ENCODE assay signal across 8 cellular contexts in genomic region chr16:31458835-31459721, GRCh38. TPM values are rescaled to one million over a fixed set of nuclear protein-coding genes. Genes with fewer than 3 reads are reported as not detected.
DNase-seq lines count a peak whose midpoint lies in the region; ATAC-seq and TF ChIP-seq lines count a peak whose summit lies in the region.

A gene with protein sequence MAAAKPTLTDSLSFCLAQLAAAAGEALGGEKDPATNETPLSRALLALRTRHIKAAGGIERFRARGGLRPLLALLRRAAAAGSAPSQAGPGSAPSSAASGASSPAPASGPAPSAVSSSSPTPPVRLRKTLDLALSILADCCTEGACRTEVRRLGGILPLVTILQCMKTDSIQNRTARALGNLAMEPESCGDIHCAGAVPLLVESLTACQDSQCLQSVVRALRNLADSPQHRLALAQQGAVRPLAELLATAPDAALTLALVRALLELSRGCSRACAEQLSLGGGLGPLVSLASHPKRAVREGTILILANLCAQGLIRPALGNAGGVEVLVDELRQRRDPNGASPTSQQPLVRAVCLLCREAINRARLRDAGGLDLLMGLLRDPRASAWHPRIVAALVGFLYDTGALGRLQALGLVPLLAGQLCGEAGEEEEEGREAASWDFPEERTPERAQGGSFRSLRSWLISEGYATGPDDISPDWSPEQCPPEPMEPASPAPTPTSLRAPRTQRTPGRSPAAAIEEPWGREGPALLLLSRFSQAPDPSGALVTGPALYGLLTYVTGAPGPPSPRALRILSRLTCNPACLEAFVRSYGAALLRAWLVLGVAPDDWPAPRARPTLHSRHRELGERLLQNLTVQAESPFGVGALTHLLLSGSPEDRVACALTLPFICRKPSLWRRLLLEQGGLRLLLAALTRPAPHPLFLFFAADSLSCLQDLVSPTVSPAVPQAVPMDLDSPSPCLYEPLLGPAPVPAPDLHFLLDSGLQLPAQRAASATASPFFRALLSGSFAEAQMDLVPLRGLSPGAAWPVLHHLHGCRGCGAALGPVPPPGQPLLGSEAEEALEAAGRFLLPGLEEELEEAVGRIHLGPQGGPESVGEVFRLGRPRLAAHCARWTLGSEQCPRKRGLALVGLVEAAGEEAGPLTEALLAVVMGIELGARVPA (plus strand): TSS chr16:31459501. CDS start chr16:31459525, 24 bp downstream.

- peak within 1 kb of the TSS; percentile 98 for H3K4me2 ChIP-seq in mammary epithelial cell (ENCODE audit: insufficient read depth, low read depth, low read length)
- peak within 1 kb of the TSS; percentile 93 for H3K4me2 ChIP-seq in smooth muscle cell

- H2AFZ ChIP-seq in mammary epithelial cell (ENCODE audit: low read depth, low read length) (peak within 1 kb of the TSS; percentile 95), smooth muscle cell (ENCODE audit: low read depth) (peak within 1 kb of the TSS; percentile 77)

- H3K4me1 ChIP-seq in mammary epithelial cell (ENCODE audit: insufficient read depth, low read length) (peaks cover 41% of the 10 kb centered on the region), smooth muscle cell (ENCODE audit: low read depth) (peaks cover 6% of the 10 kb centered on the region)

- intact Hi-C loops in mammary epithelial cell (cut with micrococcal nuclease) = loop anchor here (1.0 to 2.0 kb wide), 3 partner anchors 14 to 238 kb away; partner anchors contain the start of genes RUSF1 and TGFB1I1

- DNase-seq in AG08395 (ENCODE audit: low spot score) (peak; percentile 89), NCI-H2196 treated with DMSO at 0.1 percent for 48 hours (lab: John Stamatoyannopoulos, UW; ENCODE audit: unreplicated experiment) (peak; percentile 93), WERI-Rb-1 (peak; percentile 98), mammary epithelial cell (peak; percentile 97), iPS-NIHi11 (ENCODE audit: low spot score) (peak; percentile 88), smooth muscle cell (lab: John Stamatoyannopoulos, UW; ENCODE audit: unreplicated experiment) (peak; percentile 98)

- CTCF ChIA-PET in mammary epithelial cell (lab: Charles Lee; ENCODE audit: low non-redundant PET) = interaction anchor here (0.6 to 0.7 kb wide), 4 partner anchors 8 to 526 kb away, joined by 3 to 6 read pairs (median 4); no protein-coding TSS in a partner anchor

- peak; percentile 71 for ATAC-seq in GM18873 (IDR thresholded peaks at IDR 0.05; ENCODE audit: low FRiP score, unreplicated experiment)
- peak; percentile 60 for ATAC-seq in HG03139 (IDR thresholded peaks at IDR 0.05; ENCODE audit: unreplicated experiment)

- peak within 1 kb of the TSS; percentile 98 for H3K27ac ChIP-seq in WERI-Rb-1
- H3K27ac ChIP-seq in mammary epithelial cell (ENCODE audit: insufficient read depth, low read depth, low read length) = peak within 1 kb of the TSS; percentile 91
- peak within 1 kb of the TSS; percentile 99 for H3K27ac ChIP-seq in smooth muscle cell (ENCODE audit: low read depth)

- in situ Hi-C loops in mammary epithelial cell (cut with MboI; ENCODE audit: low sequenced_read_pairs in 2 of 2) = loop anchor here (5.0 to 25.0 kb wide), 4 partner anchors 238 to 416 kb away; partner anchors contain the start of genes ZNF267 (in 2 of the 2) and FUS (in 1 of the 2)

- H3K4me3 ChIP-seq in WERI-Rb-1 (ENCODE audit: low read depth, low read length) (peak within 1 kb of the TSS; percentile 88), mammary epithelial cell (replicated peaks in 1 of 3; ENCODE audit: insufficient read depth in 1 of 3, low read depth in 2 of 3, low read length in 3 of 3) (peak within 1 kb of the TSS; percentile 79 to 93 (median 88)), smooth muscle cell (peak within 1 kb of the TSS; percentile 63)

- peaks cover 10% of the 10 kb centered on the region for H3F3A ChIP-seq in smooth muscle cell (ENCODE audit: low read depth)

- H3K36me3 ChIP-seq in WERI-Rb-1 (peaks cover 17% of the 10 kb centered on the region), mammary epithelial cell (ENCODE audit: insufficient read depth, low read length) (peaks cover 3% of the 10 kb centered on the region), smooth muscle cell (ENCODE audit: low read depth) (no peaks in the 10 kb centered on the region)

- dilution Hi-C loops in mammary epithelial cell (cut with HindIII; ENCODE audit: low sequenced_read_pairs) = loop anchor here (10.0 to 25.0 kb wide), 4 partner anchors 66 to 494 kb away; partner anchors contain the start of genes AHSP, FUS, ZNF646 and ZNF668

- TSS peak; percentile 40 for BruUV-seq in mammary epithelial cell (replicated peaks; lab: Mats Ljungman, UMichigan)

- H3K9me3 ChIP-seq in WERI-Rb-1 (ENCODE audit: severe bottlenecking) = no peaks in the 10 kb centered on the region
- H3K9me3 ChIP-seq in mammary epithelial cell (replicated peaks; ENCODE audit: insufficient read depth, low read length) = no peaks in the 10 kb centered on the region
- no peaks in the 10 kb centered on the region for H3K9me3 ChIP-seq in smooth muscle cell (replicated peaks; ENCODE audit: low read depth)

- TF ChIP-seq CTCF in WERI-Rb-1 (IDR thresholded peaks at IDR 0.05; ENCODE audit: low read depth, low read length) (peak; percentile 63), mammary epithelial cell (conservative IDR thresholded peaks at IDR 0.05 in 1 of 2, IDR thresholded peaks at IDR 0.05 in 1 of 2; ENCODE audit: extremely low read depth in 1 of 2, insufficient read depth in 1 of 2, low read depth in 1 of 2, low read length in 2 of 2) (peak; percentile 25 to 68), smooth muscle cell (IDR thresholded peaks at IDR 0.05; ENCODE audit: borderline replicate concordance, insufficient read depth, poor library complexity, severe bottlenecking) (peak; percentile 43)

- H4K20me1 ChIP-seq in mammary epithelial cell (ENCODE audit: insufficient read depth, low read length) (no peaks in the 10 kb centered on the region), smooth muscle cell (ENCODE audit: low read depth) (peaks cover 29% of the 10 kb centered on the region)

- H3K79me2 ChIP-seq in mammary epithelial cell (ENCODE audit: insufficient read depth, low read length) (peaks cover 59% of the 10 kb centered on the region), smooth muscle cell (ENCODE audit: low read depth) (peaks cover 26% of the 10 kb centered on the region)

- 3% methylated on average over 14 of the region's 98 CpGs for WGBS in mammary epithelial cell (ENCODE audit: low coverage, missing lambda C conversion rate)
- under 1% methylated on average over 88 of the region's 98 CpGs for WGBS in smooth muscle cell (ENCODE audit: low lambda C conversion rate)

- H3K27me3 ChIP-seq in WERI-Rb-1 (ENCODE audit: insufficient read depth, low read depth, severe bottlenecking) (no peaks in the 10 kb centered on the region), mammary epithelial cell (ENCODE audit: insufficient read depth, low read length) (no peaks in the 10 kb centered on the region), smooth muscle cell (ENCODE audit: low read depth) (no peaks in the 10 kb centered on the region)

- H3K9ac ChIP-seq in mammary epithelial cell (ENCODE audit: insufficient read depth, low read length) (peak within 1 kb of the TSS; percentile 91), smooth muscle cell (ENCODE audit: low read depth) (peak within 1 kb of the TSS; percentile 99)

RNA-seq across cellular contexts. Expression of the gene that starts here (rescaled TPM):
- total RNA-seq in mammary epithelial cell = 10 to 100 TPM in 1 of 2 donors, 1 to 10 TPM in 1; 8.7 to 10.7 TPM
- polyA plus RNA-seq in mammary epithelial cell = 6.4 TPM
- polyA minus RNA-seq in mammary epithelial cell = 9.8 TPM
- 5.8 and 7.0 TPM in 2 replicates for total RNA-seq in smooth muscle cell
- polyA plus RNA-seq in smooth muscle cell = 19.6 and 24.6 TPM in 2 replicates

Comparison
In these comparisons a context has a peak if more than half of its experiments do, and no peak if none do; other contexts are left out.
1. Peak in every context shown above with its lines: DNase-seq, ATAC-seq, H3K4me3 ChIP-seq and H3K27ac ChIP-seq.